In the genomic region with DNA sequence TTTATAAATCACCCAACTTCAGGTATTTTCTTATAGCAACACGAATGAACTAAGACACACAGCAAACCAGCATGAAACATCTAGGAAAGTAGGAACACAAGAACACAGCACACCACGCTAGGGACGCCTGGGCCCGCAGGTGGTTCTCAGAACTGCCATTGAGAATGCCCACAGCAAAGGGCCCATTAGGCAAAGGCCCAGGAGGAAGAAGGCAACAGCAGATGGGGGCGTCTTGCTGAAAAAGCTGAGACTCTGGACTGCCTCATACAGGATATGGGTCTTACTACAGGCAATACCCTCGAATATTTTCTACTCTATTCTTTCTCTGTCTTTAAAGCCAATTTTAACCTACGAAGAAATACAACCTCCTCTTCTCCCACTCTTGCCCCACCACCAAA, we compare ENCODE assay signal across 2 cellular contexts.
TF ChIP-seq lines count a peak whose summit lies in the region.

No MANE protein-coding gene starts in this region.

TF ChIP-seq in HCT116, 20 proteins besides CTCF, POLR2A, EP300 and RAD21:
- TF ChIP-seq ZNF274 (IDR thresholded peaks at IDR 0.05; ENCODE audit: low read depth, low read length): no peak
- TF ChIP-seq CEBPB (IDR thresholded peaks at IDR 0.05; ENCODE audit: low read depth): no peak
- TF ChIP-seq, protein P1, sequence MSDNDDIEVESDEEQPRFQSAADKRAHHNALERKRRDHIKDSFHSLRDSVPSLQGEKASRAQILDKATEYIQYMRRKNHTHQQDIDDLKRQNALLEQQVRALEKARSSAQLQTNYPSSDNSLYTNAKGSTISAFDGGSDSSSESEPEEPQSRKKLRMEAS (IDR thresholded peaks at IDR 0.05): no peak
- TF ChIP-seq ELF1 (IDR thresholded peaks at IDR 0.05; ENCODE audit: borderline replicate concordance, low read depth): no peak
- TF ChIP-seq SRF (IDR thresholded peaks at IDR 0.05; ENCODE audit: low read depth): no peak
- TF ChIP-seq EZH2phosphoT487 (IDR thresholded peaks at IDR 0.05; ENCODE audit: borderline replicate concordance): no peak
- TF ChIP-seq FOSL1 (IDR thresholded peaks at IDR 0.05; ENCODE audit: low read depth): no peak
- TF ChIP-seq POLR2AphosphoS5 (IDR thresholded peaks at IDR 0.05; ENCODE audit: low read depth, low read length): no peak
- TF ChIP-seq EZH2 (IDR thresholded peaks at IDR 0.05): no peak

TF ChIP-seq in HepG2, 621 proteins besides CTCF, POLR2A, EP300 and RAD21 (continues in another document):
- TF ChIP-seq POGZ (CRISPR knock-in tag; IDR thresholded peaks at IDR 0.05): no peak
- no peak; the same call in 1 of the 2 replicates for TF ChIP-seq YEATS4 (CRISPR knock-in tag; IDR thresholded peaks at IDR 0.05; ENCODE audit: borderline replicate concordance)
- no peak for TF ChIP-seq ZNF569 (CRISPR knock-in tag; IDR thresholded peaks at IDR 0.05; ENCODE audit: borderline replicate concordance)
- TF ChIP-seq KAT7 (CRISPR knock-in tag; IDR thresholded peaks at IDR 0.05; ENCODE audit: borderline replicate concordance): 0 out of 2 replicates have a peak, but pooled peaks have one; percentile 12
- TF ChIP-seq GATAD2A (CRISPR knock-in tag; IDR thresholded peaks at IDR 0.05): 0 out of 2 replicates have a peak, but pooled peaks have one; percentile 9
- no peak for TF ChIP-seq NR1H2 (CRISPR knock-in tag; IDR thresholded peaks at IDR 0.05; ENCODE audit: borderline replicate concordance, low read depth)
- TF ChIP-seq MTF1 (CRISPR knock-in tag; IDR thresholded peaks at IDR 0.05): no peak
- TF ChIP-seq ZFX (CRISPR knock-in tag; IDR thresholded peaks at IDR 0.05; ENCODE audit: low read depth): peak; percentile 39
- no peak for TF ChIP-seq ZNF678 (CRISPR knock-in tag; IDR thresholded peaks at IDR 0.05)
- 0 out of 2 replicates have a peak, but pooled peaks have one; percentile 17 for TF ChIP-seq HDAC2 (CRISPR knock-in tag; IDR thresholded peaks at IDR 0.05)
- no peak for TF ChIP-seq NBN (conservative IDR thresholded peaks at IDR 0.05)
- TF ChIP-seq SRSF1 (optimal IDR thresholded peaks at IDR 0.05; ENCODE audit: low read depth, low read length): no peak
- TF ChIP-seq NAIF1 (CRISPR knock-in tag; IDR thresholded peaks at IDR 0.05; ENCODE audit: borderline replicate concordance): no peak
- no peak for TF ChIP-seq CCAR2 (optimal IDR thresholded peaks at IDR 0.05; ENCODE audit: low read depth, low read length)
- no peak for TF ChIP-seq SIN3B (IDR thresholded peaks at IDR 0.05; ENCODE audit: low read length)
- TF ChIP-seq ATF7-NPFF (CRISPR knock-in tag; IDR thresholded peaks at IDR 0.05; ENCODE audit: low read depth): no peak
- TF ChIP-seq, protein P2, sequence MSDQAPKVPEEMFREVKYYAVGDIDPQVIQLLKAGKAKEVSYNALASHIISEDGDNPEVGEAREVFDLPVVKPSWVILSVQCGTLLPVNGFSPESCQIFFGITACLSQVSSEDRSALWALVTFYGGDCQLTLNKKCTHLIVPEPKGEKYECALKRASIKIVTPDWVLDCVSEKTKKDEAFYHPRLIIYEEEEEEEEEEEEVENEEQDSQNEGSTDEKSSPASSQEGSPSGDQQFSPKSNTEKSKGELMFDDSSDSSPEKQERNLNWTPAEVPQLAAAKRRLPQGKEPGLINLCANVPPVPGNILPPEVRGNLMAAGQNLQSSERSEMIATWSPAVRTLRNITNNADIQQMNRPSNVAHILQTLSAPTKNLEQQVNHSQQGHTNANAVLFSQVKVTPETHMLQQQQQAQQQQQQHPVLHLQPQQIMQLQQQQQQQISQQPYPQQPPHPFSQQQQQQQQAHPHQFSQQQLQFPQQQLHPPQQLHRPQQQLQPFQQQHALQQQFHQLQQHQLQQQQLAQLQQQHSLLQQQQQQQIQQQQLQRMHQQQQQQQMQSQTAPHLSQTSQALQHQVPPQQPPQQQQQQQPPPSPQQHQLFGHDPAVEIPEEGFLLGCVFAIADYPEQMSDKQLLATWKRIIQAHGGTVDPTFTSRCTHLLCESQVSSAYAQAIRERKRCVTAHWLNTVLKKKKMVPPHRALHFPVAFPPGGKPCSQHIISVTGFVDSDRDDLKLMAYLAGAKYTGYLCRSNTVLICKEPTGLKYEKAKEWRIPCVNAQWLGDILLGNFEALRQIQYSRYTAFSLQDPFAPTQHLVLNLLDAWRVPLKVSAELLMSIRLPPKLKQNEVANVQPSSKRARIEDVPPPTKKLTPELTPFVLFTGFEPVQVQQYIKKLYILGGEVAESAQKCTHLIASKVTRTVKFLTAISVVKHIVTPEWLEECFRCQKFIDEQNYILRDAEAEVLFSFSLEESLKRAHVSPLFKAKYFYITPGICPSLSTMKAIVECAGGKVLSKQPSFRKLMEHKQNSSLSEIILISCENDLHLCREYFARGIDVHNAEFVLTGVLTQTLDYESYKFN (CRISPR knock-in tag; conservative IDR thresholded peaks at IDR 0.05): no peak
- peak; percentile 27 for TF ChIP-seq AGO2 (optimal IDR thresholded peaks at IDR 0.05; ENCODE audit: low read depth, low read length)
- TF ChIP-seq, protein P3, sequence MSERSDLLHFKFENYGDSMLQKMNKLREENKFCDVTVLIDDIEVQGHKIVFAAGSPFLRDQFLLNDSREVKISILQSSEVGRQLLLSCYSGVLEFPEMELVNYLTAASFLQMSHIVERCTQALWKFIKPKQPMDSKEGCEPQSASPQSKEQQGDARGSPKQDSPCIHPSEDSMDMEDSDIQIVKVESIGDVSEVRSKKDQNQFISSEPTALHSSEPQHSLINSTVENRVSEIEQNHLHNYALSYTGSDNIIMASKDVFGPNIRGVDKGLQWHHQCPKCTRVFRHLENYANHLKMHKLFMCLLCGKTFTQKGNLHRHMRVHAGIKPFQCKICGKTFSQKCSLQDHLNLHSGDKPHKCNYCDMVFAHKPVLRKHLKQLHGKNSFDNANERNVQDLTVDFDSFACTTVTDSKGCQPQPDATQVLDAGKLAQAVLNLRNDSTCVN (CRISPR knock-in tag; IDR thresholded peaks at IDR 0.05; ENCODE audit: borderline replicate concordance): no peak
- TF ChIP-seq FOXK1 (CRISPR knock-in tag; IDR thresholded peaks at IDR 0.05; ENCODE audit: borderline replicate concordance, low read depth): no peak
- no peak for TF ChIP-seq XBP1 (CRISPR knock-in tag; IDR thresholded peaks at IDR 0.05)
- TF ChIP-seq ELF4 (CRISPR knock-in tag; IDR thresholded peaks at IDR 0.05; ENCODE audit: borderline replicate concordance): no peak
- TF ChIP-seq, protein P4, sequence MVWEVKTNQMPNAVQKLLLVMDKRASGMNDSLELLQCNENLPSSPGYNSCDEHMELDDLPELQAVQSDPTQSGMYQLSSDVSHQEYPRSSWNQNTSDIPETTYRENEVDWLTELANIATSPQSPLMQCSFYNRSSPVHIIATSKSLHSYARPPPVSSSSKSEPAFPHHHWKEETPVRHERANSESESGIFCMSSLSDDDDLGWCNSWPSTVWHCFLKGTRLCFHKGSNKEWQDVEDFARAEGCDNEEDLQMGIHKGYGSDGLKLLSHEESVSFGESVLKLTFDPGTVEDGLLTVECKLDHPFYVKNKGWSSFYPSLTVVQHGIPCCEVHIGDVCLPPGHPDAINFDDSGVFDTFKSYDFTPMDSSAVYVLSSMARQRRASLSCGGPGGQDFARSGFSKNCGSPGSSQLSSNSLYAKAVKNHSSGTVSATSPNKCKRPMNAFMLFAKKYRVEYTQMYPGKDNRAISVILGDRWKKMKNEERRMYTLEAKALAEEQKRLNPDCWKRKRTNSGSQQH (CRISPR knock-in tag; IDR thresholded peaks at IDR 0.05; ENCODE audit: low read depth): peak; percentile 10; the same call in 1 of the 2 replicates
- no peak for TF ChIP-seq ZNF264 (CRISPR knock-in tag; IDR thresholded peaks at IDR 0.05)
- no peak for TF ChIP-seq ZNF891 (CRISPR knock-in tag; IDR thresholded peaks at IDR 0.05)
- TF ChIP-seq, protein P5, sequence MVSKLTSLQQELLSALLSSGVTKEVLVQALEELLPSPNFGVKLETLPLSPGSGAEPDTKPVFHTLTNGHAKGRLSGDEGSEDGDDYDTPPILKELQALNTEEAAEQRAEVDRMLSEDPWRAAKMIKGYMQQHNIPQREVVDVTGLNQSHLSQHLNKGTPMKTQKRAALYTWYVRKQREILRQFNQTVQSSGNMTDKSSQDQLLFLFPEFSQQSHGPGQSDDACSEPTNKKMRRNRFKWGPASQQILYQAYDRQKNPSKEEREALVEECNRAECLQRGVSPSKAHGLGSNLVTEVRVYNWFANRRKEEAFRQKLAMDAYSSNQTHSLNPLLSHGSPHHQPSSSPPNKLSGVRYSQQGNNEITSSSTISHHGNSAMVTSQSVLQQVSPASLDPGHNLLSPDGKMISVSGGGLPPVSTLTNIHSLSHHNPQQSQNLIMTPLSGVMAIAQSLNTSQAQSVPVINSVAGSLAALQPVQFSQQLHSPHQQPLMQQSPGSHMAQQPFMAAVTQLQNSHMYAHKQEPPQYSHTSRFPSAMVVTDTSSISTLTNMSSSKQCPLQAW (CRISPR knock-in tag; IDR thresholded peaks at IDR 0.05): 0 out of 2 replicates have a peak, but pooled peaks have one; percentile 9
- TF ChIP-seq CBX5 (CRISPR knock-in tag; IDR thresholded peaks at IDR 0.05; ENCODE audit: borderline replicate concordance): no peak
- TF ChIP-seq, protein P6, sequence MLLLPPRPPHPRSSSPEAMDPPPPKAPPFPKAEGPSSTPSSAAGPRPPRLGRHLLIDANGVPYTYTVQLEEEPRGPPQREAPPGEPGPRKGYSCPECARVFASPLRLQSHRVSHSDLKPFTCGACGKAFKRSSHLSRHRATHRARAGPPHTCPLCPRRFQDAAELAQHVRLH (CRISPR knock-in tag; IDR thresholded peaks at IDR 0.05; ENCODE audit: borderline replicate concordance, low read depth): no peak
- peak; percentile 44 for TF ChIP-seq ZFY (CRISPR knock-in tag; IDR thresholded peaks at IDR 0.05)
- no peak for TF ChIP-seq SYNCRIP (IDR thresholded peaks at IDR 0.05; ENCODE audit: insufficient read depth, low read depth, low read length)
- TF ChIP-seq BORCS8-MEF2B (CRISPR knock-in tag; IDR thresholded peaks at IDR 0.05): peak; percentile 23; the same call in 1 of the 2 replicates
- TF ChIP-seq, protein P7, sequence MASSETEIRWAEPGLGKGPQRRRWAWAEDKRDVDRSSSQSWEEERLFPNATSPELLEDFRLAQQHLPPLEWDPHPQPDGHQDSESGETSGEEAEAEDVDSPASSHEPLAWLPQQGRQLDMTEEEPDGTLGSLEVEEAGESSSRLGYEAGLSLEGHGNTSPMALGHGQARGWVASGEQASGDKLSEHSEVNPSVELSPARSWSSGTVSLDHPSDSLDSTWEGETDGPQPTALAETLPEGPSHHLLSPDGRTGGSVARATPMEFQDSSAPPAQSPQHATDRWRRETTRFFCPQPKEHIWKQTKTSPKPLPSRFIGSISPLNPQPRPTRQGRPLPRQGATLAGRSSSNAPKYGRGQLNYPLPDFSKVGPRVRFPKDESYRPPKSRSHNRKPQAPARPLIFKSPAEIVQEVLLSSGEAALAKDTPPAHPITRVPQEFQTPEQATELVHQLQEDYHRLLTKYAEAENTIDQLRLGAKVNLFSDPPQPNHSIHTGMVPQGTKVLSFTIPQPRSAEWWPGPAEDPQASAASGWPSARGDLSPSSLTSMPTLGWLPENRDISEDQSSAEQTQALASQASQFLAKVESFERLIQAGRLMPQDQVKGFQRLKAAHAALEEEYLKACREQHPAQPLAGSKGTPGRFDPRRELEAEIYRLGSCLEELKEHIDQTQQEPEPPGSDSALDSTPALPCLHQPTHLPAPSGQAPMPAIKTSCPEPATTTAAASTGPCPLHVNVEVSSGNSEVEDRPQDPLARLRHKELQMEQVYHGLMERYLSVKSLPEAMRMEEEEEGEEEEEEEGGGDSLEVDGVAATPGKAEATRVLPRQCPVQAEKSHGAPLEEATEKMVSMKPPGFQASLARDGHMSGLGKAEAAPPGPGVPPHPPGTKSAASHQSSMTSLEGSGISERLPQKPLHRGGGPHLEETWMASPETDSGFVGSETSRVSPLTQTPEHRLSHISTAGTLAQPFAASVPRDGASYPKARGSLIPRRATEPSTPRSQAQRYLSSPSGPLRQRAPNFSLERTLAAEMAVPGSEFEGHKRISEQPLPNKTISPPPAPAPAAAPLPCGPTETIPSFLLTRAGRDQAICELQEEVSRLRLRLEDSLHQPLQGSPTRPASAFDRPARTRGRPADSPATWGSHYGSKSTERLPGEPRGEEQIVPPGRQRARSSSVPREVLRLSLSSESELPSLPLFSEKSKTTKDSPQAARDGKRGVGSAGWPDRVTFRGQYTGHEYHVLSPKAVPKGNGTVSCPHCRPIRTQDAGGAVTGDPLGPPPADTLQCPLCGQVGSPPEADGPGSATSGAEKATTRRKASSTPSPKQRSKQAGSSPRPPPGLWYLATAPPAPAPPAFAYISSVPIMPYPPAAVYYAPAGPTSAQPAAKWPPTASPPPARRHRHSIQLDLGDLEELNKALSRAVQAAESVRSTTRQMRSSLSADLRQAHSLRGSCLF (CRISPR knock-in tag; IDR thresholded peaks at IDR 0.05; ENCODE audit: borderline replicate concordance): no peak
- no peak for TF ChIP-seq DPF2 (CRISPR knock-in tag; IDR thresholded peaks at IDR 0.05; ENCODE audit: borderline replicate concordance, low read depth)
- TF ChIP-seq SIX1 (CRISPR knock-in tag; IDR thresholded peaks at IDR 0.05; ENCODE audit: borderline replicate concordance): no peak
- TF ChIP-seq, protein P8, sequence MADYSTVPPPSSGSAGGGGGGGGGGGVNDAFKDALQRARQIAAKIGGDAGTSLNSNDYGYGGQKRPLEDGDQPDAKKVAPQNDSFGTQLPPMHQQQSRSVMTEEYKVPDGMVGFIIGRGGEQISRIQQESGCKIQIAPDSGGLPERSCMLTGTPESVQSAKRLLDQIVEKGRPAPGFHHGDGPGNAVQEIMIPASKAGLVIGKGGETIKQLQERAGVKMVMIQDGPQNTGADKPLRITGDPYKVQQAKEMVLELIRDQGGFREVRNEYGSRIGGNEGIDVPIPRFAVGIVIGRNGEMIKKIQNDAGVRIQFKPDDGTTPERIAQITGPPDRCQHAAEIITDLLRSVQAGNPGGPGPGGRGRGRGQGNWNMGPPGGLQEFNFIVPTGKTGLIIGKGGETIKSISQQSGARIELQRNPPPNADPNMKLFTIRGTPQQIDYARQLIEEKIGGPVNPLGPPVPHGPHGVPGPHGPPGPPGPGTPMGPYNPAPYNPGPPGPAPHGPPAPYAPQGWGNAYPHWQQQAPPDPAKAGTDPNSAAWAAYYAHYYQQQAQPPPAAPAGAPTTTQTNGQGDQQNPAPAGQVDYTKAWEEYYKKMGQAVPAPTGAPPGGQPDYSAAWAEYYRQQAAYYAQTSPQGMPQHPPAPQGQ (CRISPR knock-in tag; IDR thresholded peaks at IDR 0.05; ENCODE audit: borderline replicate concordance): no peak
